In the genomic region with DNA sequence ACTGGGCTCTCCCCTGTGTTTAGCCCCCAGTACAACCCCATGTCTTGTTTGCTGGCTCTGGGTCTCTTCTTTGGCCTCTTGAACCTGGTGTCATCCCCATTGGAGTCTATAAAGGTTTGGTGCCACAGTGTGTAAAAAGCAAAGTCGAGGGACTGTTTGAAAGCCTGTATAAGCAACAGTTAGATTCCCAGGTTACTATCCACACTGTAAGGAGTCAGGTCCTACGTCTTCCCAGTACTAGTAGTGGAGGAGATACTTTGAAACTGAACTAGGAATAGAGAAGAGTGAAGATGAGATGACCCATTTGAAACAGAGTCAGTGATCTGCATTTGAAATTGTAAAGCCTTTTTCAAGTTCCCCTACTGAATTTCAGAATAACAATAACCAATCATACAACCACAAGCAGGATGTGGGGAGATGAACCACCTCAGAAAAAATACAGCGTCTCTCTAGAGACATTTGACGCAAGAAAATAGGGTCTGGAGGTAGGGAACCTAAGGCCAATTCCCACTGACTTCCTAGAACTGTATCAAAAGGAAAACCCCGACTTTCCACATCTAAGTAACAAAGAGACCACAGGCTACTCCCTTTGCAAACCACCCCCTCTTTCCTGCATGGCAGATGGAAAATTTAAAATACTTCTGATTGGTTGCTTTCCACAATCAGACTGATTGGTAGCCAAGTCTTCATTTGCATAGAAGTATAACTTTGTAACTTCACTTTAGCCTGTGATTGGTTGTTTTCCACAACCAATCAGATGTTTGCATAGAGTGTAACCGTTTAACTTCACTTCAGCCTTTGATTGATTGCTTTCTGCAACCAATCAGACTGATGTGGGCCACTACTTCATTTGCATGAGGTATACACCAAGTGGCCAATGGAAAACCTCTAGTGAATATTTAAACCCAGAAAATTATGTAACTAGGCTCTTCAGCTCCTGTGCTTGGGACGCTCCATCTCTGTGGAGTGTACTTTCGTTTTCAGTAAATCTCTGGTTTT, we compare ENCODE assay signal across 10 cellular contexts. TPM values are rescaled to one million over a fixed set of nuclear protein-coding genes. Genes with fewer than 3 reads are reported as not detected.
DNase-seq lines count a peak whose midpoint lies in the region; ATAC-seq, FAIRE-seq and TF ChIP-seq lines count a peak whose summit lies in the region.
"Had no signal": no experiment of that assay in that cellular context is flagged by ENCODE, and none has a peak within 500 bp of the region (broad histone marks: within the 10 kb centered on the region; RNA-seq: fewer than 3 reads in every experiment).

No MANE protein-coding gene starts in this region.

- H3K4me2 ChIP-seq in BLaER1 treated with 17β-estradiol and CSF1 and Interleukin-3, amounts not matched to agents 10 nM and 100 nM, result peak overlapping the region; percentile 46 to 83 (median 65)
- peak overlapping the region; percentile 24 for H3K4me2 ChIP-seq in keratinocyte (ENCODE audit: control insufficient read depth, extremely low read depth, insufficient read depth, low read depth, low read length)

- no peak overlapping the region for H2AFZ ChIP-seq in keratinocyte (ENCODE audit: control insufficient read depth, low read length)

- H3K4me1 ChIP-seq in BLaER1 treated with 17β-estradiol and CSF1 and Interleukin-3, amounts not matched to agents 10 nM and 100 nM, result peaks cover 12 to 19% (median 16%) of the 10 kb centered on the region in 10 experiments
- H3K4me1 ChIP-seq in keratinocyte (ENCODE audit: control insufficient read depth, extremely low read depth, insufficient read depth, low read length), result peaks cover 61% of the 10 kb centered on the region

- no peaks in the 10 kb centered on the region for H4K20me1 ChIP-seq in BLaER1 treated with 17β-estradiol and CSF1 and Interleukin-3, amounts not matched to agents 10 nM and 100 nM
- H4K20me1 ChIP-seq in keratinocyte (ENCODE audit: control insufficient read depth, extremely low read depth, insufficient read depth, low read length), result no peaks in the 10 kb centered on the region

- no peaks in the 10 kb centered on the region for H3K9me1 ChIP-seq in keratinocyte (ENCODE audit: control insufficient read depth, extremely low read depth, insufficient read depth, low read length)

- peak; percentile 26 for FAIRE-seq in keratinocyte (lab: Jason Lieb, UNC)
- FAIRE-seq in GM19239 (lab: Jason Lieb, UNC), result no peak

- peak; percentile 37 for DNase-seq in HT1080 (ENCODE audit: low read depth)
- DNase-seq in activated T-cell treated with anti-CD3 and anti-CD28 coated beads for 24 hours (ENCODE audit: low read depth), result peak; percentile 25
- no peak for DNase-seq in keratinocyte (ENCODE audit: low read depth, low spot score)
- DNase-seq in DMS153 treated with DMSO at 0.1 percent for 48 hours (lab: John Stamatoyannopoulos, UW; ENCODE audit: unreplicated experiment), result no peak
- DNase-seq in GM19239 (ENCODE audit: insufficient read length, low spot score), result no peak
- DNase-seq: esophagus squamous epithelium, NCI-H526 had no signal

- TF ChIP-seq CTCF in keratinocyte (optimal IDR thresholded peaks at IDR 0.05 in 1 of 3, IDR thresholded peaks at IDR 0.05 in 1 of 3, conservative IDR thresholded peaks at IDR 0.05 in 1 of 3; ENCODE audit: extremely low read depth in 1 of 3, insufficient read depth in 2 of 3, low read length in 3 of 3), result no peak

- no peak overlapping the region for H3K4me3 ChIP-seq in BLaER1 treated with 17β-estradiol and CSF1 and Interleukin-3, amounts not matched to agents 10 nM and 100 nM
- H3K4me3 ChIP-seq in keratinocyte (ENCODE audit: control insufficient read depth in 2 of 3, extremely low read depth in 1 of 3, insufficient read depth in 2 of 3, low read depth in 1 of 3, low read length in 3 of 3), result no peak overlapping the region

- H3K36me3 ChIP-seq in BLaER1 treated with 17β-estradiol and CSF1 and Interleukin-3, amounts not matched to agents 10 nM and 100 nM, result no peaks in the 10 kb centered on the region
- H3K36me3 ChIP-seq in keratinocyte (ENCODE audit: control insufficient read depth in 2 of 2, extremely low read depth in 1 of 2, insufficient read depth in 2 of 2, low read length in 2 of 2), result no peaks in the 10 kb centered on the region
- H3K36me3 ChIP-seq: esophagus squamous epithelium had no signal

- dilution Hi-C loops in keratinocyte (cut with MboI; ENCODE audit: extremely low pct_ligation_motif_present, low sequenced_read_pairs), result no loop called here

- no peak overlapping the region for H3K9ac ChIP-seq in BLaER1 treated with 17β-estradiol and CSF1 and Interleukin-3, amounts not matched to agents 10 nM and 100 nM
- no peak overlapping the region for H3K9ac ChIP-seq in keratinocyte (ENCODE audit: control insufficient read depth, extremely low read depth, insufficient read depth, low read length)

- peaks cover 0 to 20% (median 8%) of the 10 kb centered on the region in 11 experiments; a peak in 15 of 22 replicates for H3K9me3 ChIP-seq in BLaER1 treated with 17β-estradiol and CSF1 and Interleukin-3, amounts not matched to agents 10 nM and 100 nM (replicated peaks in 1 of 11)
- H3K9me3 ChIP-seq in keratinocyte (ENCODE audit: control insufficient read depth, low read depth, low read length), result no peaks in the 10 kb centered on the region
- H3K9me3 ChIP-seq: esophagus squamous epithelium had no signal

- no peaks in the 10 kb centered on the region for H3K27me3 ChIP-seq in BLaER1 treated with 17β-estradiol and CSF1 and Interleukin-3, amounts not matched to agents 10 nM and 100 nM
- no peaks in the 10 kb centered on the region for H3K27me3 ChIP-seq in keratinocyte (ENCODE audit: control insufficient read depth, extremely low read depth, insufficient read depth, low read length)
- H3K27me3 ChIP-seq: esophagus squamous epithelium had no signal

- H3K79me2 ChIP-seq in keratinocyte (ENCODE audit: control insufficient read depth, insufficient read depth, low read length), result no peaks in the 10 kb centered on the region

- H3K27ac ChIP-seq in BLaER1 treated with 17β-estradiol and CSF1 and Interleukin-3, amounts not matched to agents 10 nM and 100 nM, result peak overlapping the region in 6 of 11 experiments; percentile 10 to 56 (median 30); a peak in 8 of 22 replicates
- H3K27ac ChIP-seq in keratinocyte (ENCODE audit: control insufficient read depth, insufficient read depth, low read length), result peak overlapping the region; percentile 91
- H3K27ac ChIP-seq: esophagus squamous epithelium had no signal

- no peak for ATAC-seq in esophagus mucosa
- ATAC-seq in GM18511 (IDR thresholded peaks at IDR 0.05; ENCODE audit: unreplicated experiment), result no peak

RNA-seq across cellular contexts. Expression of gene NEDD4, which starts 49.9 kb away (rescaled TPM):
- 17.5 and 19.5 TPM in 2 replicates for total RNA-seq in HT1080 (2014; rRNA removed; shearing (Covaris generic))
- 14.7 and 24.2 TPM in 2 replicates for polyA plus RNA-seq in HT1080 (2015; cell fraction: cytosol; rRNA removed)
- polyA plus RNA-seq in HT1080 (2015; cell fraction: nucleus; rRNA removed), result 35.5 and 38.4 TPM in 2 replicates
- 15.5 to 24.3 TPM (median 19.0 TPM) in 3 replicates for polyA plus RNA-seq in keratinocyte
- 41.7 TPM for polyA plus RNA-seq in keratinocyte (2011; ENCODE audit: low read depth)
- polyA plus RNA-seq in keratinocyte (2011; cell fraction: cytosol; rRNA removed), result 8.5 and 18.3 TPM in 2 replicates
- polyA plus RNA-seq in keratinocyte (2011; cell fraction: nucleus; rRNA removed), result 19.4 and 25.3 TPM in 2 replicates
- 11.2 and 14.0 TPM in 2 replicates for polyA plus RNA-seq in keratinocyte (2012; ENCODE audit: low replicate concordance)
- polyA minus RNA-seq in keratinocyte, result 6.6 to 33.4 TPM (median 20.7 TPM) in 3 replicates
- polyA minus RNA-seq in keratinocyte (2011; cell fraction: cytosol; rRNA and poly(A)+ RNA removed), result 16.1 TPM
- polyA minus RNA-seq in keratinocyte (2011; cell fraction: nucleus; rRNA and poly(A)+ RNA removed), result 22.9 and 41.5 TPM in 2 replicates
- 9.3 TPM for total RNA-seq in esophagus mucosa

Comparison
In these comparisons a context has a peak if more than half of its experiments do, and no peak if none do; other contexts are left out.
1. DNase-seq: peak in HT1080 (single experiment) and activated T-cell treated with anti-CD3 and anti-CD28 coated beads for 24 hours (single experiment); none in keratinocyte (single experiment), DMS153 treated with DMSO at 0.1 percent for 48 hours (single experiment) and GM19239 (single experiment).